1 cellular context compared by ENCODE assay signal in the genomic region with DNA sequence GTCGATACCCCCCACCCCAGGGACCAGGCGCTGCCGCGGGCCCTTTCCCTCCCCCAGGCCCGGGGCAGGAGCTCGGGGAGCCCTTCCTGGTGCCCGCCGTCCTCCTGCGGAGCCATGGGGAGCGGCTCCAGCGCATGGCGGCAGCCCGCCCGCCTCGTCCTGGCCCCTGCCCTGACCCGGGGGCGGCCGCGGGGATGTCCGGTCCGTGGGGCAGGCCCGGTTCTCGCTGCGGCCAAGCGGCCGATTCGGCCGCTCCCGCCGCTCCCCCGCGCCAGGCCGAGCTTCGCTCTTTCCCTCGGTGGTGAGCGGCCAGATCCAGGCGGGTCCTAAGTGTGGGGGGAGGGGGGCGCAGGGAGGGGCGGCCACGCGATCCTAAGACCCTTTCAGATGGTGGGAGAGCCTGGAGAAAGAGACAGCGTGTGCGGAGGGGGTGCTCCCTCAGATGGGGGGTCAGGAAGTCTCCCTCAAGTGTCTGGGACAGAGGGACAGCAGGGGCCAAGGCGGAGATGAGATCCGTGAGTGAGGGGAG.
TF ChIP-seq lines count a peak whose summit lies in the region.

No MANE protein-coding gene starts in this region.

TF ChIP-seq in endothelial cell of umbilical vein, 7 proteins besides CTCF, POLR2A, EP300 and RAD21:
- TF ChIP-seq GATA2 (IDR thresholded peaks at IDR 0.05; ENCODE audit: insufficient read depth, insufficient read length, low read depth, low read length) (no peak), MAX (IDR thresholded peaks at IDR 0.05; ENCODE audit: insufficient read depth, insufficient read length) (no peak), MYC (IDR thresholded peaks at IDR 0.05; ENCODE audit: low read depth, low read length) (no peak), EZH2 (IDR thresholded peaks at IDR 0.05; ENCODE audit: borderline replicate concordance, low read depth, low read length, severe bottlenecking) (peak; percentile 33), JUN (IDR thresholded peaks at IDR 0.05; ENCODE audit: borderline replicate concordance, insufficient read depth, insufficient read length, low read depth) (no peak)
